ENCODE assay signal across 17 cellular contexts in genomic region chr11:116782728-116783127, GRCh38. TPM values are rescaled to one million over a fixed set of nuclear protein-coding genes. Genes with fewer than 3 reads are reported as not detected.
DNase-seq lines count a peak whose midpoint lies in the region; ATAC-seq and TF ChIP-seq lines count a peak whose summit lies in the region.
"Had no signal": no experiment of that assay in that cellular context is flagged by ENCODE, and none has a peak within 500 bp of the region (broad histone marks: within the 10 kb centered on the region; RNA-seq: fewer than 3 reads in every experiment).

No MANE protein-coding gene starts in this region.

- 69 to 88% (median 77%) methylated on average over 4 of the region's 4 CpGs for WGBS in spleen, 5 donors

- DNase-seq in activated CD4-positive, alpha-beta T cell treated with anti-CD3 and anti-CD28 coated beads, Interleukin-2, amount 10 ng/mL, durations not matched to agents 24 days and 14 days = no peak
- DNase-seq in activated CD4-positive, alpha-beta T cell treated with anti-CD3 and anti-CD28 coated beads, Interleukin-2, amount 50 U/mL, for 4 hours = no peak
- DNase-seq in HT1080 (ENCODE audit: low read depth) = peak; percentile 54
- peak; percentile 57 for DNase-seq in amniotic epithelial cell (ENCODE audit: low read depth)
- peak; percentile 89 for DNase-seq in osteoblast (ENCODE audit: insufficient read length, low spot score, missing footprints)
- DNase-seq in spleen = no peak
- DNase-seq in COR-L47 (lab: John Stamatoyannopoulos, UW) = no peak
- DNase-seq: NCI-H2029 treated with DMSO at 0.1 percent for 48 hours, SK-N-SH, upper lobe of left lung had no signal

- no peak overlapping the region for H2AFZ ChIP-seq in osteoblast (ENCODE audit: low read length)

- H3K9me3 ChIP-seq in osteoblast (ENCODE audit: low read depth, low read length) (no peaks in the 10 kb centered on the region), spleen (no peaks in the 10 kb centered on the region)
- H3K9me3 ChIP-seq: A549, SK-N-SH, upper lobe of left lung had no signal

- peaks cover 55% of the 10 kb centered on the region for H3K4me1 Mint-ChIP-seq in activated CD4-positive, alpha-beta T cell treated with anti-CD3 and anti-CD28 coated beads, Interleukin-2, amount 10 ng/mL, durations not matched to agents 24 days and 14 days

- peak overlapping the region; percentile 21 for H3K4me2 ChIP-seq in osteoblast (ENCODE audit: insufficient read depth, low read length)
- H3K4me2 ChIP-seq: A549, SK-N-SH had no signal

- H3K9me3 Mint-ChIP-seq in activated CD4-positive, alpha-beta T cell treated with anti-CD3 and anti-CD28 coated beads, Interleukin-2, amount 10 ng/mL, durations not matched to agents 24 days and 14 days = no peaks in the 10 kb centered on the region
- H3K9me3 Mint-ChIP-seq: activated T-helper 1 cell treated with anti-CD3 and anti-CD28 coated beads, Interleukin-12 subunit alpha, Interleukin-12 subunit beta, Interleukin-2, Interleukin-4 antibody, amounts not matched to agents 30 ng/mL and 10 ng/mL and 1 ng/mL, durations not matched to agents 14 hours and 24 hours and 36 hours; WTC11 had no signal

- H3K27me3 ChIP-seq in osteoblast (ENCODE audit: insufficient read depth, low read length) (no peaks in the 10 kb centered on the region), spleen (replicated peaks in 1 of 7) (no peaks in the 10 kb centered on the region)
- H3K27me3 ChIP-seq: upper lobe of left lung had no signal

- H3K79me2 ChIP-seq in osteoblast (ENCODE audit: insufficient read depth, low read length) = peaks cover 47% of the 10 kb centered on the region

- H3K27ac ChIP-seq in osteoblast (ENCODE audit: low read depth, low read length) (peak overlapping the region; percentile 68), spleen (no peak overlapping the region)
- H3K27ac ChIP-seq: A549, upper lobe of left lung had no signal

- H3K4me1 ChIP-seq in osteoblast (ENCODE audit: insufficient read depth, low read length) = peaks cover 23% of the 10 kb centered on the region
- H3K4me1 ChIP-seq in spleen = peaks cover 8 to 25% (median 16%) of the 10 kb centered on the region in 6 donors

- peak overlapping the region; percentile 59 for H3K27ac Mint-ChIP-seq in activated CD4-positive, alpha-beta T cell treated with anti-CD3 and anti-CD28 coated beads, Interleukin-2, amount 10 ng/mL, durations not matched to agents 24 days and 14 days
- H3K27ac Mint-ChIP-seq: activated T-helper 1 cell treated with anti-CD3 and anti-CD28 coated beads, Interleukin-12 subunit alpha, Interleukin-12 subunit beta, Interleukin-2, Interleukin-4 antibody, amounts not matched to agents 30 ng/mL and 10 ng/mL and 1 ng/mL, durations not matched to agents 14 hours and 24 hours and 36 hours; WTC11 had no signal

- H3K36me3 Mint-ChIP-seq in activated CD4-positive, alpha-beta T cell treated with anti-CD3 and anti-CD28 coated beads, Interleukin-2, amount 10 ng/mL, durations not matched to agents 24 days and 14 days (ENCODE audit: low read depth) = peaks cover 87% of the 10 kb centered on the region

- H3K27me3 Mint-ChIP-seq in activated CD4-positive, alpha-beta T cell treated with anti-CD3 and anti-CD28 coated beads, Interleukin-2, amount 10 ng/mL, durations not matched to agents 24 days and 14 days = no peaks in the 10 kb centered on the region

- no peak for TF ChIP-seq CTCF in osteoblast (IDR thresholded peaks at IDR 0.05; ENCODE audit: extremely low read depth, low read depth, low read length)
- TF ChIP-seq CTCF in spleen (IDR thresholded peaks at IDR 0.05 in 8 of 11, conservative IDR thresholded peaks at IDR 0.05 in 3 of 11) = no peak

- no peak overlapping the region for H3K4me3 ChIP-seq in osteoblast (ENCODE audit: insufficient read depth, low read length)
- H3K4me3 ChIP-seq in spleen = no peak overlapping the region
- H3K4me3 ChIP-seq: A549, upper lobe of left lung had no signal

- peaks cover 88% of the 10 kb centered on the region for H3K36me3 ChIP-seq in osteoblast (ENCODE audit: insufficient read depth, low read length)
- peaks cover 0 to 90% (median 83%) of the 10 kb centered on the region in 6 donors for H3K36me3 ChIP-seq in spleen

- H3K4me3 Mint-ChIP-seq in activated CD4-positive, alpha-beta T cell treated with anti-CD3 and anti-CD28 coated beads, Interleukin-2, amount 10 ng/mL, durations not matched to agents 24 days and 14 days = no peak overlapping the region
- H3K4me3 Mint-ChIP-seq: WTC11 had no signal

- intact Hi-C loops in activated CD4-positive, alpha-beta T cell treated with anti-CD3 and anti-CD28 coated beads, Interleukin-2, amount 10 ng/mL, durations not matched to agents 24 days and 14 days (cut with micrococcal nuclease) = no loop called here
- intact Hi-C loops in spleen (cut with DNase I; ENCODE audit: low total_unique reads) = no loop called here

- H4K20me1 ChIP-seq in osteoblast (ENCODE audit: insufficient read depth, low read length) = peaks cover 7% of the 10 kb centered on the region

- TF ChIP-seq POLR2A in spleen (IDR thresholded peaks at IDR 0.05) = no peak

- ATAC-seq in HG02610 (IDR thresholded peaks at IDR 0.05; ENCODE audit: unreplicated experiment) = no peak
- ATAC-seq: A549, WTC11 had no signal

RNA-seq across cellular contexts. Expression of gene ZPR1, which starts 5.1 kb away (rescaled TPM):
- total RNA-seq in activated CD4-positive, alpha-beta T cell treated with anti-CD3 and anti-CD28 coated beads, Interleukin-2, amount 10 ng/mL, durations not matched to agents 24 days and 14 days = 105 and 106 TPM in 2 replicates
- 105 and 106 TPM in 2 replicates for total RNA-seq in HT1080 (2014; rRNA removed; shearing (Covaris generic))
- polyA plus RNA-seq in HT1080 (2015; cell fraction: cytosol; rRNA removed) = 96.1 and 103 TPM in 2 replicates
- polyA plus RNA-seq in HT1080 (2015; cell fraction: nucleus; rRNA removed) = 67.9 and 72.8 TPM in 2 replicates
- total RNA-seq in osteoblast (27.1 and 36.2 TPM in 2 replicates), spleen (10 to 100 TPM; 20.5 to 47.6 (median 34.4) TPM)
- 10 to 100 TPM; 16.2 to 24.0 (median 19.1) TPM for polyA plus RNA-seq in spleen

RNA-seq across cellular contexts. Expression of gene APOA5, which starts 9.0 kb away (rescaled TPM):
- total RNA-seq in activated CD4-positive, alpha-beta T cell treated with anti-CD3 and anti-CD28 coated beads, Interleukin-2, amount 10 ng/mL, durations not matched to agents 24 days and 14 days = not detected in 2 replicates
- total RNA-seq in HT1080 (2014; rRNA removed; shearing (Covaris generic)) = 0.23 TPM in 1 of 2 replicates, not detected in the other
- 0.45 TPM in 1 of 2 replicates, not detected in the other for polyA plus RNA-seq in HT1080 (2015; cell fraction: cytosol; rRNA removed)
- polyA plus RNA-seq in HT1080 (2015; cell fraction: nucleus; rRNA removed) = 0.14 and 0.20 TPM in 2 replicates
- under 0.01 TPM in 1 of 2 replicates, not detected in the other for total RNA-seq in osteoblast
- total RNA-seq in spleen = not detected
- polyA plus RNA-seq in spleen = not detected
- total RNA-seq: activated T-helper 1 cell treated with anti-CD3 and anti-CD28 coated beads, Interleukin-12 subunit alpha, Interleukin-12 subunit beta, Interleukin-2, Interleukin-4 antibody, amounts not matched to agents 30 ng/mL and 10 ng/mL and 1 ng/mL, durations not matched to agents 14 hours and 24 hours and 36 hours; cerebellum; osteocyte had no signal
- polyA plus RNA-seq: A549, esophagus, SK-N-SH had no signal

RNA-seq across cellular contexts. Expression of gene BUD13, which starts 9.9 kb away (rescaled TPM):
- 31.5 and 33.2 TPM in 2 replicates for total RNA-seq in activated CD4-positive, alpha-beta T cell treated with anti-CD3 and anti-CD28 coated beads, Interleukin-2, amount 10 ng/mL, durations not matched to agents 24 days and 14 days
- 22.9 and 27.9 TPM in 2 replicates for total RNA-seq in HT1080 (2014; rRNA removed; shearing (Covaris generic))
- polyA plus RNA-seq in HT1080 (2015; cell fraction: cytosol; rRNA removed) = 20.1 and 21.8 TPM in 2 replicates
- polyA plus RNA-seq in HT1080 (2015; cell fraction: nucleus; rRNA removed) = 19.3 and 20.0 TPM in 2 replicates
- 12.7 and 14.5 TPM in 2 replicates for total RNA-seq in osteoblast
- 10 to 100 TPM; 15.5 to 19.7 (median 16.3) TPM for total RNA-seq in spleen
- 10 to 100 TPM; 12.3 to 20.3 (median 16.4) TPM for polyA plus RNA-seq in spleen

RNA-seq across cellular contexts. Expression of gene APOA4, which starts 40.4 kb away (rescaled TPM):
- total RNA-seq in activated CD4-positive, alpha-beta T cell treated with anti-CD3 and anti-CD28 coated beads, Interleukin-2, amount 10 ng/mL, durations not matched to agents 24 days and 14 days = not detected in 2 replicates
- total RNA-seq in HT1080 (2014; rRNA removed; shearing (Covaris generic)) = not detected in 2 replicates
- polyA plus RNA-seq in HT1080 (2015; cell fraction: cytosol; rRNA removed) = not detected in 2 replicates
- polyA plus RNA-seq in HT1080 (2015; cell fraction: nucleus; rRNA removed) = not detected in 2 replicates
- total RNA-seq in osteoblast (not detected in 2 replicates), spleen (not detected)
- under 1 TPM in 2 of 3 donors, not detected in 1; 0.05 to 0.16 TPM for polyA plus RNA-seq in spleen
- total RNA-seq: activated T-helper 1 cell treated with anti-CD3 and anti-CD28 coated beads, Interleukin-12 subunit alpha, Interleukin-12 subunit beta, Interleukin-2, Interleukin-4 antibody, amounts not matched to agents 30 ng/mL and 10 ng/mL and 1 ng/mL, durations not matched to agents 14 hours and 24 hours and 36 hours; osteocyte; upper lobe of left lung; WTC11 had no signal
- polyA plus RNA-seq: A549, SK-N-SH had no signal

RNA-seq across cellular contexts. Expression of gene APOC3, which starts 47.0 kb away (rescaled TPM):
- total RNA-seq in activated CD4-positive, alpha-beta T cell treated with anti-CD3 and anti-CD28 coated beads, Interleukin-2, amount 10 ng/mL, durations not matched to agents 24 days and 14 days = not detected in 2 replicates
- not detected in 2 replicates for total RNA-seq in HT1080 (2014; rRNA removed; shearing (Covaris generic))
- not detected in 2 replicates for polyA plus RNA-seq in HT1080 (2015; cell fraction: cytosol; rRNA removed)
- not detected in 2 replicates for polyA plus RNA-seq in HT1080 (2015; cell fraction: nucleus; rRNA removed)
- total RNA-seq in osteoblast (not detected in 2 replicates), spleen (not detected)
- under 1 TPM in 1 of 3 donors, not detected in 2; 0.70 TPM for polyA plus RNA-seq in spleen
- total RNA-seq: activated T-helper 1 cell treated with anti-CD3 and anti-CD28 coated beads, Interleukin-12 subunit alpha, Interleukin-12 subunit beta, Interleukin-2, Interleukin-4 antibody, amounts not matched to agents 30 ng/mL and 10 ng/mL and 1 ng/mL, durations not matched to agents 14 hours and 24 hours and 36 hours; cerebellum; osteocyte had no signal
- polyA plus RNA-seq: A549, esophagus, SK-N-SH had no signal

Comparison
In these comparisons a context has a peak if more than half of its experiments do, and no peak if none do; other contexts are left out.
1. DNase-seq: peak in HT1080 (single experiment), amniotic epithelial cell (single experiment) and osteoblast (single experiment); none in activated CD4-positive, alpha-beta T cell treated with anti-CD3 and anti-CD28 coated beads, Interleukin-2, amount 10 ng/mL, durations not matched to agents 24 days and 14 days (single experiment), activated CD4-positive, alpha-beta T cell treated with anti-CD3 and anti-CD28 coated beads, Interleukin-2, amount 50 U/mL, for 4 hours (0 of 2), spleen (single experiment) and COR-L47 (single experiment).